ENCODE assay signal across 1 cellular context in genomic region chrX:138917781-138918180, GRCh38.
TF ChIP-seq lines count a peak whose summit lies in the region.

No MANE protein-coding gene starts in this region.

TF ChIP-seq in GM23338, 12 proteins besides CTCF, POLR2A, EP300 and RAD21 (continued from another document):
- TF ChIP-seq ETS1 (IDR thresholded peaks at IDR 0.05): no peak
- TF ChIP-seq NANOG (IDR thresholded peaks at IDR 0.05; ENCODE audit: borderline replicate concordance): no peak
- no peak for TF ChIP-seq REST (IDR thresholded peaks at IDR 0.05; ENCODE audit: unreplicated experiment)
- TF ChIP-seq ZNF114 (CRISPR knock-in tag; IDR thresholded peaks at IDR 0.05): no peak
- TF ChIP-seq CREB1 (CRISPR knock-in tag; IDR thresholded peaks at IDR 0.05; ENCODE audit: low read depth): no peak
- no peak for TF ChIP-seq STAT1 (IDR thresholded peaks at IDR 0.05; ENCODE audit: unreplicated experiment)
- TF ChIP-seq ZNF331 (CRISPR knock-in tag; IDR thresholded peaks at IDR 0.05; ENCODE audit: low read depth): no peak
- TF ChIP-seq EZH2 (IDR thresholded peaks at IDR 0.05; ENCODE audit: low read depth, unreplicated experiment): no peak
